In the genomic region with DNA sequence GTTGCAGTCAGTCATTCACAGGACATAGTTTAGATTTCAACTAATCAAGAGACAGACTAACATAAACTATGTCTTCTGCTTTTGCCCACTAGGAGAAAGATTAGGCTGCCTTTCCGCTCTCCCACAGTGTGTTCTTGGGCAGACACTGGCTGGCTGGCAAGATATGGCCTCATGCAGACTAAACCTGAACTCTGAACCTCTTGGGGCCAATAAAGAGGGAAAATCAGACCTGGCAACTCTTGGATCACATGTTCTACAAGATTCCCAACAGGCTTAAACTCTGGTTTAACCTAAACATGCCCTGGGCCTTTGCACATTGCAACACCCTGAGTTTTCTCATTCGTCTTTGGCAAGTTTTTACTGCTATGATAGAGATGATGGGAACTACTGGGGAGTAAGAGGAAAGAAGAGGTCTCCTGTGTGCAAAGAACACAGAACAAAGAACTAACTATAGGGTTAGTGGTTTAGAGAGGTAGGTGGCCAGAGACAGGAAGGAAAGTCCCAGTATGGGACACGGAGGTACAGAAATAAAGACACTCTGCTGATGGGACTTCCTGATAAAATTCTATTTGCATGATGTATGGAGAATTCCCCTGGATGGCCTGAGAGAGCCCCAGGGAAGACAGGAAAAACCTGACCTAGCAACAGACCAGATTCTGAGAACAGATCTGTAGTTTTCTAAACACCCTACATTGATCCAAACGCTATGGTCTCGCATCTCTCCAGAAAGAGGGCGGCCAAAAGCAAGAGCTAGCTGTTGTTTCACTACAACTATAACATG, we compare ENCODE assay signal across 11 cellular contexts. TPM values are rescaled to one million over a fixed set of nuclear protein-coding genes. Genes with fewer than 3 reads are reported as not detected.
DNase-seq lines count a peak whose midpoint lies in the region; ATAC-seq and TF ChIP-seq lines count a peak whose summit lies in the region.
"Had no signal": no experiment of that assay in that cellular context is flagged by ENCODE, and none has a peak within 500 bp of the region (broad histone marks: within the 10 kb centered on the region; RNA-seq: fewer than 3 reads in every experiment).

No MANE protein-coding gene starts in this region.

- H3K4me3 Mint-ChIP-seq in nephron progenitor cell = peak overlapping the region; percentile 67

- H3K9ac ChIP-seq in colonic mucosa (ENCODE audit: low read depth in 2 of 2, low read length in 2 of 2) = peak overlapping the region in 1 of 2 donors; percentile 5

- peaks cover 4% of the 10 kb centered on the region for H3K4me1 ChIP-seq in colonic mucosa

- no peak for TF ChIP-seq CTCF in GM12865 (IDR thresholded peaks at IDR 0.05; ENCODE audit: insufficient read depth, low read depth, low read length, missing control alignments)
- no peak for TF ChIP-seq CTCF in colonic mucosa (IDR thresholded peaks at IDR 0.05)
- TF ChIP-seq CTCF in nephron progenitor cell (IDR thresholded peaks at IDR 0.05) = no peak

- H3K4me3 ChIP-seq in GM12865 (ENCODE audit: low read depth, low read length) (no peak overlapping the region), colonic mucosa (no peak overlapping the region)

- H3K9me3 Mint-ChIP-seq in nephron progenitor cell = no peaks in the 10 kb centered on the region

- ATAC-seq in HG02610 (IDR thresholded peaks at IDR 0.05; ENCODE audit: unreplicated experiment) = no peak

- peak; percentile 18 for DNase-seq in GM12865 (ENCODE audit: low read depth)
- DNase-seq in NAMALWA (ENCODE audit: low spot score) = peak; percentile 26
- DNase-seq in colonic mucosa = peak; percentile 34
- DNase-seq in nephron progenitor cell = no peak
- no peak for DNase-seq in T-helper 9 cell
- DNase-seq in GDM1 (lab: John Stamatoyannopoulos, UW) = no peak
- DNase-seq in NCI-H2107 treated with DMSO at 0.1 percent for 48 hours (lab: John Stamatoyannopoulos, UW; ENCODE audit: unreplicated experiment) = no peak
- DNase-seq: NCI-H2107, nucleus accumbens, SW 1271 had no signal

- no peaks in the 10 kb centered on the region for H3K36me3 ChIP-seq in colonic mucosa

- intact Hi-C loops in colonic mucosa (cut with DNase I) = no loop called here

- peaks cover 3% of the 10 kb centered on the region for H3K27me3 Mint-ChIP-seq in nephron progenitor cell (ENCODE audit: low read depth, poor library complexity)

- no peaks in the 10 kb centered on the region for H3K27me3 ChIP-seq in colonic mucosa

- peaks cover 38% of the 10 kb centered on the region for H3K36me3 Mint-ChIP-seq in nephron progenitor cell (ENCODE audit: low read depth)

- H3K27ac ChIP-seq in colonic mucosa = peak overlapping the region; percentile 12

- H3K9me3 ChIP-seq in colonic mucosa = no peaks in the 10 kb centered on the region

- H3K27ac Mint-ChIP-seq in nephron progenitor cell = peak overlapping the region; percentile 49

- peaks cover 47% of the 10 kb centered on the region for H3K4me1 Mint-ChIP-seq in nephron progenitor cell

RNA-seq across cellular contexts. Expression of a gene that starts 2.0 kb away (rescaled TPM):
- 10 to 100 TPM; 80.7 to 83.4 TPM for total RNA-seq in colonic mucosa

RNA-seq across cellular contexts. Expression of a gene that starts 2.3 kb away (rescaled TPM):
- total RNA-seq in colonic mucosa = 10 to 100 TPM; 19.4 to 57.5 TPM

RNA-seq across cellular contexts. Expression of a gene that starts 7.4 kb away (rescaled TPM):
- 10 to 100 TPM; 11.1 to 49.1 TPM for total RNA-seq in colonic mucosa

RNA-seq across cellular contexts. Expression of a gene that starts 53.0 kb away (rescaled TPM):
- total RNA-seq in colonic mucosa = not detected

Comparison
In these comparisons a context has a peak if more than half of its experiments do, and no peak if none do; other contexts are left out.
1. DNase-seq: peak in GM12865 (single experiment), NAMALWA (single experiment) and colonic mucosa (single experiment); none in nephron progenitor cell (single experiment), T-helper 9 cell (single experiment), GDM1 (single experiment) and NCI-H2107 treated with DMSO at 0.1 percent for 48 hours (single experiment).